In the genomic region with DNA sequence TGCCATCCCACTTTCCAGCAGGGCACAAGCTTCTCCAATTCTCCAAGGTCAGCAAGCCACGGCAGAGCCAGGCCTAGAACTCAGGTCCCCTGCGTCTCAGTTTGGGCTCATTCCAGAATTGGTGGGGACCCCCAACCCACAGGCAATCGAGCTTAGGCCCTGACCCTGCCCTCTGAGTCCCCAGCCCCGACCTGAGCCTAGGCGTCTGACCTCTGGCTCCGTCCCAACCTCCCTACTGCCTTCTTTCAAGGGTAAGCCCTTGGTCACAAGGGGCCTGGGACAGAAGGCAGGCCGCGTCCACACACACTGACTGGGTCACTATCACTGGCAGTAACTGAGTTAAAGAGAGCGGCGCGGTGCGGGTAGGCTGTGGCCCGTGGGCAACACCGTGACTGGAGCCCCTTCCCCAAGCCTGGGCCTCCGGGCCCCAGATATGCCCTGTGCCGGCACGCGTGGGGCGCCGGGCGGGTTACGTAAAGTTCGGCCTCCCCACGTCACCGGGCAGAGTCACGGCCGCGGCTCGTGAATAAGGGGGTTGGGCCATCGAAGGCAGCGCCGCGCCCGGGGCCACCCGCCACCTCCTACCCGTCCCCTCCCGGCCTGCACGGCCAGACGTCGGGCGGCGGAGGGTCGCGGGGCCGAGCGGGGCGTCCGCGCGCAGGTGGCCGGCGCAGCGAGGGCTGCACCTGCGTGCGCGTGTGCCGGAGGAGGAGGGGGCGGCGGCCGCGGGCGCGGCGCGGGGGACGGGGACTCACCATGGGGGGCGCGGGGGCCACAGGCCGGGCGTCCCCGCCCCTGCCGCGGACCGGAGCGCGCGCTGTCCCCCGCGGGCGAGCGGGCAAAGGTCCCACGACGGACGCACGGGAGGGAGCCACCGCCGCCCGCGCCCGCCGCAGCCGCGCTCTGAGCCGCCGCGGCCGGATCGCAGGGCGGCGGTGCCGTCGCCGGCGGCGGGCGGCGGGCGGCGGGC, we compare ENCODE assay signal across 1 cellular context.
A peak's percentile ranks its signal among the peaks of the same experiment; 100 is the strongest.
TF ChIP-seq lines count a peak whose summit lies in the region.

No MANE protein-coding gene starts in this region.

TF ChIP-seq in HepG2, 621 proteins besides CTCF, POLR2A, EP300 and RAD21 (continued from another document and continues in another):
- TF ChIP-seq, protein P1, sequence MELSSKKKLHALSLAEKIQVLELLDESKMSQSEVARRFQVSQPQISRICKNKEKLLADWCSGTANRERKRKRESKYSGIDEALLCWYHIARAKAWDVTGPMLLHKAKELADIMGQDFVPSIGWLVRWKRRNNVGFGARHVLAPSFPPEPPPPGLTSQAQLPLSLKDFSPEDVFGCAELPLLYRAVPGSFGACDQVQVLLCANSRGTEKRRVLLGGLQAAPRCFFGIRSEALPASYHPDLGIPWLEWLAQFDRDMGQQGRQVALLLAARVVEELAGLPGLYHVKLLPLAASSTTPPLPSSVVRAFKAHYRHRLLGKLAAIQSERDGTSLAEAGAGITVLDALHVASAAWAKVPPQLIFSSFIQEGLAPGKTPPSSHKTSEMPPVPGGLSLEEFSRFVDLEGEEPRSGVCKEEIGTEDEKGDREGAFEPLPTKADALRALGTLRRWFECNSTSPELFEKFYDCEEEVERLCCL (CRISPR knock-in tag; IDR thresholded peaks at IDR 0.05; ENCODE audit: borderline replicate concordance), result no peak
- TF ChIP-seq AGO1 (IDR thresholded peaks at IDR 0.05; ENCODE audit: low read depth, low read length, poor library complexity, severe bottlenecking) (no peak), REXO4 (CRISPR knock-in tag; IDR thresholded peaks at IDR 0.05; ENCODE audit: borderline replicate concordance) (no peak), ZNF839 (CRISPR knock-in tag; IDR thresholded peaks at IDR 0.05; ENCODE audit: borderline replicate concordance) (no peak), GLI4 (CRISPR knock-in tag; IDR thresholded peaks at IDR 0.05; ENCODE audit: borderline replicate concordance) (peak; percentile 70; the same call in 1 of the 2 replicates), ZNF17 (CRISPR knock-in tag; IDR thresholded peaks at IDR 0.05) (no peak), NFYC (CRISPR knock-in tag; IDR thresholded peaks at IDR 0.05) (no peak), RFXANK (CRISPR knock-in tag; IDR thresholded peaks at IDR 0.05) (no peak), ZNF343 (CRISPR knock-in tag; IDR thresholded peaks at IDR 0.05) (no peak), KDM5B (CRISPR knock-in tag; IDR thresholded peaks at IDR 0.05; ENCODE audit: borderline replicate concordance) (peak; percentile 26; the same call in 1 of the 2 replicates), SIN3B (IDR thresholded peaks at IDR 0.05; ENCODE audit: low read length) (no peak), ATRX (CRISPR knock-in tag; IDR thresholded peaks at IDR 0.05; ENCODE audit: borderline replicate concordance) (no peak), ZNF337 (CRISPR knock-in tag; IDR thresholded peaks at IDR 0.05; ENCODE audit: borderline replicate concordance, low read depth) (no peak), PRMT3 (CRISPR knock-in tag; IDR thresholded peaks at IDR 0.05; ENCODE audit: borderline replicate concordance, low read depth) (no peak; the same call in 1 of the 2 replicates), ZNF354B (CRISPR knock-in tag; IDR thresholded peaks at IDR 0.05) (no peak), CBX2 (IDR thresholded peaks at IDR 0.05; ENCODE audit: low read depth, low read length) (no peak), CBX2 (CRISPR knock-in tag; IDR thresholded peaks at IDR 0.05; ENCODE audit: low read depth) (no peak), GABPB1 (CRISPR knock-in tag; IDR thresholded peaks at IDR 0.05) (0 out of 2 replicates have a peak, but pooled peaks have one; percentile 16), KDM6A (CRISPR knock-in tag; IDR thresholded peaks at IDR 0.05; ENCODE audit: low read depth) (no peak), REPIN1 (CRISPR knock-in tag; IDR thresholded peaks at IDR 0.05; ENCODE audit: borderline replicate concordance, low read depth) (no peak), ZNF432 (CRISPR knock-in tag; IDR thresholded peaks at IDR 0.05; ENCODE audit: borderline replicate concordance) (no peak), KAT2B (IDR thresholded peaks at IDR 0.05; ENCODE audit: borderline replicate concordance, low read depth, low read length) (no peak), ASH2L (IDR thresholded peaks at IDR 0.05; ENCODE audit: insufficient read length, low read depth, low read length) (no peak), MED13 (CRISPR knock-in tag; IDR thresholded peaks at IDR 0.05) (no peak), ZNF34 (CRISPR knock-in tag; IDR thresholded peaks at IDR 0.05; ENCODE audit: borderline replicate concordance) (no peak), ZNF670 (CRISPR knock-in tag; IDR thresholded peaks at IDR 0.05; ENCODE audit: borderline replicate concordance) (no peak)
- TF ChIP-seq, protein P2, sequence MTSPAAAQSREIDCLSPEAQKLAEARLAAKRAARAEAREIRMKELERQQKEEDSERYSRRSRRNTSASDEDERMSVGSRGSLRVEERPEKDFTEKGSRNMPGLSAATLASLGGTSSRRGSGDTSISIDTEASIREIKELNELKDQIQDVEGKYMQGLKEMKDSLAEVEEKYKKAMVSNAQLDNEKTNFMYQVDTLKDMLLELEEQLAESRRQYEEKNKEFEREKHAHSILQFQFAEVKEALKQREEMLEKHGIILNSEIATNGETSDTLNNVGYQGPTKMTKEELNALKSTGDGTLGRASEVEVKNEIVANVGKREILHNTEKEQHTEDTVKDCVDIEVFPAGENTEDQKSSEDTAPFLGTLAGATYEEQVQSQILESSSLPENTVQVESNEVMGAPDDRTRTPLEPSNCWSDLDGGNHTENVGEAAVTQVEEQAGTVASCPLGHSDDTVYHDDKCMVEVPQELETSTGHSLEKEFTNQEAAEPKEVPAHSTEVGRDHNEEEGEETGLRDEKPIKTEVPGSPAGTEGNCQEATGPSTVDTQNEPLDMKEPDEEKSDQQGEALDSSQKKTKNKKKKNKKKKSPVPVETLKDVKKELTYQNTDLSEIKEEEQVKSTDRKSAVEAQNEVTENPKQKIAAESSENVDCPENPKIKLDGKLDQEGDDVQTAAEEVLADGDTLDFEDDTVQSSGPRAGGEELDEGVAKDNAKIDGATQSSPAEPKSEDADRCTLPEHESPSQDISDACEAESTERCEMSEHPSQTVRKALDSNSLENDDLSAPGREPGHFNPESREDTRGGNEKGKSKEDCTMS (CRISPR knock-in tag; conservative IDR thresholded peaks at IDR 0.05), result no peak
- TF ChIP-seq, protein P3, sequence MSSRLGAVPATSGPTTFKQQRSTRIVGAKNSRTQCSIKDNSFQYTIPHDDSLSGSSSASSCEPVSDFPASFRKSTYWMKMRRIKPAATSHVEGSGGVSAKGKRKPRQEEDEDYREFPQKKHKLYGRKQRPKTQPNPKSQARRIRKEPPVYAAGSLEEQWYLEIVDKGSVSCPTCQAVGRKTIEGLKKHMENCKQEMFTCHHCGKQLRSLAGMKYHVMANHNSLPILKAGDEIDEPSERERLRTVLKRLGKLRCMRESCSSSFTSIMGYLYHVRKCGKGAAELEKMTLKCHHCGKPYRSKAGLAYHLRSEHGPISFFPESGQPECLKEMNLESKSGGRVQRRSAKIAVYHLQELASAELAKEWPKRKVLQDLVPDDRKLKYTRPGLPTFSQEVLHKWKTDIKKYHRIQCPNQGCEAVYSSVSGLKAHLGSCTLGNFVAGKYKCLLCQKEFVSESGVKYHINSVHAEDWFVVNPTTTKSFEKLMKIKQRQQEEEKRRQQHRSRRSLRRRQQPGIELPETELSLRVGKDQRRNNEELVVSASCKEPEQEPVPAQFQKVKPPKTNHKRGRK (CRISPR knock-in tag; IDR thresholded peaks at IDR 0.05), result no peak
- TF ChIP-seq, protein P4, sequence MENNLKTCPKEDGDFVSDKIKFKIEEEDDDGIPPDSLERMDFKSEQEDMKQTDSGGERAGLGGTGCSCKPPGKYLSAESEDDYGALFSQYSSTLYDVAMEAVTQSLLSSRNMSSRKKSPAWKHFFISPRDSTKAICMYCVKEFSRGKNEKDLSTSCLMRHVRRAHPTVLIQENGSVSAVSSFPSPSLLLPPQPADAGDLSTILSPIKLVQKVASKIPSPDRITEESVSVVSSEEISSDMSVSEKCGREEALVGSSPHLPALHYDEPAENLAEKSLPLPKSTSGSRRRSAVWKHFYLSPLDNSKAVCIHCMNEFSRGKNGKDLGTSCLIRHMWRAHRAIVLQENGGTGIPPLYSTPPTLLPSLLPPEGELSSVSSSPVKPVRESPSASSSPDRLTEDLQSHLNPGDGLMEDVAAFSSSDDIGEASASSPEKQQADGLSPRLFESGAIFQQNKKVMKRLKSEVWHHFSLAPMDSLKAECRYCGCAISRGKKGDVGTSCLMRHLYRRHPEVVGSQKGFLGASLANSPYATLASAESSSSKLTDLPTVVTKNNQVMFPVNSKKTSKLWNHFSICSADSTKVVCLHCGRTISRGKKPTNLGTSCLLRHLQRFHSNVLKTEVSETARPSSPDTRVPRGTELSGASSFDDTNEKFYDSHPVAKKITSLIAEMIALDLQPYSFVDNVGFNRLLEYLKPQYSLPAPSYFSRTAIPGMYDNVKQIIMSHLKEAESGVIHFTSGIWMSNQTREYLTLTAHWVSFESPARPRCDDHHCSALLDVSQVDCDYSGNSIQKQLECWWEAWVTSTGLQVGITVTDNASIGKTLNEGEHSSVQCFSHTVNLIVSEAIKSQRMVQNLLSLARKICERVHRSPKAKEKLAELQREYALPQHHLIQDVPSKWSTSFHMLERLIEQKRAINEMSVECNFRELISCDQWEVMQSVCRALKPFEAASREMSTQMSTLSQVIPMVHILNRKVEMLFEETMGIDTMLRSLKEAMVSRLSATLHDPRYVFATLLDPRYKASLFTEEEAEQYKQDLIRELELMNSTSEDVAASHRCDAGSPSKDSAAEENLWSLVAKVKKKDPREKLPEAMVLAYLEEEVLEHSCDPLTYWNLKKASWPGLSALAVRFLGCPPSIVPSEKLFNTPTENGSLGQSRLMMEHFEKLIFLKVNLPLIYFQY (CRISPR knock-in tag; IDR thresholded peaks at IDR 0.05; ENCODE audit: borderline replicate concordance), result no peak
- TF ChIP-seq, protein P5, sequence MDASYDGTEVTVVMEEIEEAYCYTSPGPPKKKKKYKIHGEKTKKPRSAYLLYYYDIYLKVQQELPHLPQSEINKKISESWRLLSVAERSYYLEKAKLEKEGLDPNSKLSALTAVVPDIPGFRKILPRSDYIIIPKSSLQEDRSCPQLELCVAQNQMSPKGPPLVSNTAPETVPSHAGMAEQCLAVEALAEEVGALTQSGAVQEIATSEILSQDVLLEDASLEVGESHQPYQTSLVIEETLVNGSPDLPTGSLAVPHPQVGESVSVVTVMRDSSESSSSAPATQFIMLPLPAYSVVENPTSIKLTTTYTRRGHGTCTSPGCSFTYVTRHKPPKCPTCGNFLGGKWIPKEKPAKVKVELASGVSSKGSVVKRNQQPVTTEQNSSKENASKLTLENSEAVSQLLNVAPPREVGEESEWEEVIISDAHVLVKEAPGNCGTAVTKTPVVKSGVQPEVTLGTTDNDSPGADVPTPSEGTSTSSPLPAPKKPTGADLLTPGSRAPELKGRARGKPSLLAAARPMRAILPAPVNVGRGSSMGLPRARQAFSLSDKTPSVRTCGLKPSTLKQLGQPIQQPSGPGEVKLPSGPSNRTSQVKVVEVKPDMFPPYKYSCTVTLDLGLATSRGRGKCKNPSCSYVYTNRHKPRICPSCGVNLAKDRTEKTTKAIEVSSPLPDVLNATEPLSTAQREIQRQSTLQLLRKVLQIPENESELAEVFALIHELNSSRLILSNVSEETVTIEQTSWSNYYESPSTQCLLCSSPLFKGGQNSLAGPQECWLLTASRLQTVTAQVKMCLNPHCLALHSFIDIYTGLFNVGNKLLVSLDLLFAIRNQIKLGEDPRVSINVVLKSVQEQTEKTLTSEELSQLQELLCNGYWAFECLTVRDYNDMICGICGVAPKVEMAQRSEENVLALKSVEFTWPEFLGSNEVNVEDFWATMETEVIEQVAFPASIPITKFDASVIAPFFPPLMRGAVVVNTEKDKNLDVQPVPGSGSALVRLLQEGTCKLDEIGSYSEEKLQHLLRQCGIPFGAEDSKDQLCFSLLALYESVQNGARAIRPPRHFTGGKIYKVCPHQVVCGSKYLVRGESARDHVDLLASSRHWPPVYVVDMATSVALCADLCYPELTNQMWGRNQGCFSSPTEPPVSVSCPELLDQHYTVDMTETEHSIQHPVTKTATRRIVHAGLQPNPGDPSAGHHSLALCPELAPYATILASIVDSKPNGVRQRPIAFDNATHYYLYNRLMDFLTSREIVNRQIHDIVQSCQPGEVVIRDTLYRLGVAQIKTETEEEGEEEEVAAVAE (CRISPR knock-in tag; IDR thresholded peaks at IDR 0.05; ENCODE audit: borderline replicate concordance), result 0 out of 2 replicates have a peak, but pooled peaks have one; percentile 5
- TF ChIP-seq, protein P6, sequence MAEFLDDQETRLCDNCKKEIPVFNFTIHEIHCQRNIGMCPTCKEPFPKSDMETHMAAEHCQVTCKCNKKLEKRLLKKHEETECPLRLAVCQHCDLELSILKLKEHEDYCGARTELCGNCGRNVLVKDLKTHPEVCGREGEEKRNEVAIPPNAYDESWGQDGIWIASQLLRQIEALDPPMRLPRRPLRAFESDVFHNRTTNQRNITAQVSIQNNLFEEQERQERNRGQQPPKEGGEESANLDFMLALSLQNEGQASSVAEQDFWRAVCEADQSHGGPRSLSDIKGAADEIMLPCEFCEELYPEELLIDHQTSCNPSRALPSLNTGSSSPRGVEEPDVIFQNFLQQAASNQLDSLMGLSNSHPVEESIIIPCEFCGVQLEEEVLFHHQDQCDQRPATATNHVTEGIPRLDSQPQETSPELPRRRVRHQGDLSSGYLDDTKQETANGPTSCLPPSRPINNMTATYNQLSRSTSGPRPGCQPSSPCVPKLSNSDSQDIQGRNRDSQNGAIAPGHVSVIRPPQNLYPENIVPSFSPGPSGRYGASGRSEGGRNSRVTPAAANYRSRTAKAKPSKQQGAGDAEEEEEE (CRISPR knock-in tag; IDR thresholded peaks at IDR 0.05; ENCODE audit: borderline replicate concordance), result no peak
- TF ChIP-seq, protein P7, sequence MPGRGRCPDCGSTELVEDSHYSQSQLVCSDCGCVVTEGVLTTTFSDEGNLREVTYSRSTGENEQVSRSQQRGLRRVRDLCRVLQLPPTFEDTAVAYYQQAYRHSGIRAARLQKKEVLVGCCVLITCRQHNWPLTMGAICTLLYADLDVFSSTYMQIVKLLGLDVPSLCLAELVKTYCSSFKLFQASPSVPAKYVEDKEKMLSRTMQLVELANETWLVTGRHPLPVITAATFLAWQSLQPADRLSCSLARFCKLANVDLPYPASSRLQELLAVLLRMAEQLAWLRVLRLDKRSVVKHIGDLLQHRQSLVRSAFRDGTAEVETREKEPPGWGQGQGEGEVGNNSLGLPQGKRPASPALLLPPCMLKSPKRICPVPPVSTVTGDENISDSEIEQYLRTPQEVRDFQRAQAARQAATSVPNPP (CRISPR knock-in tag; IDR thresholded peaks at IDR 0.05), result no peak
- TF ChIP-seq, protein P8, sequence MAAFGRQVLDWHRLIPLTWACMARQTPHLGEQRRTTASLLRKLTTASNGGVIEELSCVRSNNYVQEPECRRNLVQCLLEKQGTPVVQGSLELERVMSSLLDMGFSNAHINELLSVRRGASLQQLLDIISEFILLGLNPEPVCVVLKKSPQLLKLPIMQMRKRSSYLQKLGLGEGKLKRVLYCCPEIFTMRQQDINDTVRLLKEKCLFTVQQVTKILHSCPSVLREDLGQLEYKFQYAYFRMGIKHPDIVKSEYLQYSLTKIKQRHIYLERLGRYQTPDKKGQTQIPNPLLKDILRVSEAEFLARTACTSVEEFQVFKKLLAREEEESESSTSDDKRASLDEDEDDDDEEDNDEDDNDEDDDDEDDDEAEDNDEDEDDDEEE (CRISPR knock-in tag; IDR thresholded peaks at IDR 0.05), result no peak
- TF ChIP-seq, protein P9, sequence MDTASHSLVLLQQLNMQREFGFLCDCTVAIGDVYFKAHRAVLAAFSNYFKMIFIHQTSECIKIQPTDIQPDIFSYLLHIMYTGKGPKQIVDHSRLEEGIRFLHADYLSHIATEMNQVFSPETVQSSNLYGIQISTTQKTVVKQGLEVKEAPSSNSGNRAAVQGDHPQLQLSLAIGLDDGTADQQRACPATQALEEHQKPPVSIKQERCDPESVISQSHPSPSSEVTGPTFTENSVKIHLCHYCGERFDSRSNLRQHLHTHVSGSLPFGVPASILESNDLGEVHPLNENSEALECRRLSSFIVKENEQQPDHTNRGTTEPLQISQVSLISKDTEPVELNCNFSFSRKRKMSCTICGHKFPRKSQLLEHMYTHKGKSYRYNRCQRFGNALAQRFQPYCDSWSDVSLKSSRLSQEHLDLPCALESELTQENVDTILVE (CRISPR knock-in tag; IDR thresholded peaks at IDR 0.05), result no peak
